ENCODE assay signal across 8 cellular contexts in the genomic region with DNA sequence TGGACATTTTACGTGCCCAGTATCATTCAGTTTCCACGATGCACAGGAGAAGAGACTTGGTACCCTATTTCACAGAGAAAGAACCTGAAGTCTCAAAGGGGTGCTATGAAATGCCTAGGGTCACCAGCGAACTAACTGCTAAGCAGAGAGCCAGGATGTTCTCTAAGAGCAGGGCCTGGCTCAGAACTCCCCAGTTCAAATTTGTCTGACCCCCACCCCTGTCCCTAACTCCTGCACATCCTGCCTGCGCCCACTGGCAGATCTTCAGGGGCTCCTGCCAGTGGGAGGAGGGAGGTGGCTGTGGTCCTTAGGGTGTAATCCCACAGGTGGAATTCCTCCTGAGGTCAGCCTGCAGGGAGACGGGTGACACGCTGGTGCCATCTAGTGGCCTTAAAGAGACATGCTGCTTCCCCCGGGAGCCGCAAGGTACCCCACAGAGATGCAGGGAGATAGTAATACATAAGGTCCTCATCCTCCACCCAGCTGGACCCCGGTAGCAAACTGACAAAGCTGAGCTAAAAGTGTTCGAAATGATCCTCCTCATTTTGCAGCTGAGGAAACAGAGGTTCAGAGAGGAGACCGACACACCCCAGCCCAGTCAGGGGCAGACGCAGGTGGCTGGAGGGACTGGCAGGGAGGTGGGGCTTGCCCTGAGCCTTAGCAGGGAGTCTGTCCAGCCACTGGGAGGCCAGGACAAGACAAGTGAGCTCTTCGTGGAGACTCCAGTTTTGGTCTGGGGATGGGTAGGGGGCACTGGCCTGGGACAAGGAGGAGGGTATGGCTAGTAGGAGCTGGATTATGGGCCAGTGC. TPM values are rescaled to one million over a fixed set of nuclear protein-coding genes. Genes with fewer than 3 reads are reported as not detected.
DNase-seq lines count a peak whose midpoint lies in the region; ATAC-seq and TF ChIP-seq lines count a peak whose summit lies in the region.

No MANE protein-coding gene starts in this region.

- H3K36me3 ChIP-seq in Peyer's patch (no peaks in the 10 kb centered on the region), neuronal stem cell (replicated peaks in 1 of 2; ENCODE audit: control insufficient read depth in 2 of 2, insufficient read depth in 2 of 2, low read length in 2 of 2) (peaks cover 0 to 3% of the 10 kb centered on the region in 2 donors), tibial artery (no peaks in the 10 kb centered on the region)

- H2AFZ ChIP-seq in neuronal stem cell (ENCODE audit: low read length) = no peak overlapping the region

- H3K4me1 Mint-ChIP-seq in activated T-helper 2 cell treated with anti-CD3 and anti-CD28 coated beads, Interferon-gamma antibody, Interleukin-2, Interleukin-4, amounts not matched to agents 10 μg/mL and 5 μg/mL and 100 μg/mL, durations not matched to agents 14 hours and 24 hours and 36 hours (ENCODE audit: low read depth) = no peaks in the 10 kb centered on the region

- intact Hi-C loops in activated T-helper 2 cell treated with anti-CD3 and anti-CD28 coated beads, Interferon-gamma antibody, Interleukin-2, Interleukin-4, amounts not matched to agents 10 μg/mL and 5 μg/mL and 100 μg/mL, durations not matched to agents 14 hours and 24 hours and 36 hours (cut with micrococcal nuclease) = loop anchor here (1.0 to 2.0 kb wide), 2 partner anchors 152 to 233 kb away; no protein-coding TSS in a partner anchor
- intact Hi-C loops in tibial artery (cut with DNase I; ENCODE audit: low total_unique reads) = loop anchor here (2.0 kb wide), 2 partner anchors 152 to 232 kb away; no protein-coding TSS in a partner anchor

- H2AK5ac ChIP-seq in neuronal stem cell (ENCODE audit: low read depth, low read length) = peak overlapping the region; percentile 38

- H3K18ac ChIP-seq in neuronal stem cell (ENCODE audit: low read length) = no peak overlapping the region

- H3K14ac ChIP-seq in neuronal stem cell (ENCODE audit: low read length) = no peak overlapping the region

- no peak overlapping the region for H2BK5ac ChIP-seq in neuronal stem cell (ENCODE audit: low read length)

- TF ChIP-seq CTCF in Peyer's patch (IDR thresholded peaks at IDR 0.05) (peak; percentile 33 to 94 (median 88)), foreskin keratinocyte (conservative IDR thresholded peaks at IDR 0.05) (peak; percentile 92), tibial artery (IDR thresholded peaks at IDR 0.05) (peak; percentile 88 to 93)

- H3K9me3 ChIP-seq in Peyer's patch (no peaks in the 10 kb centered on the region), neuronal stem cell (replicated peaks in 1 of 2; ENCODE audit: control insufficient read depth in 2 of 2, insufficient read depth in 1 of 2, low read depth in 1 of 2, low read length in 2 of 2) (peaks cover 0 to 3% of the 10 kb centered on the region in 2 donors), tibial artery (no peaks in the 10 kb centered on the region)

- TF ChIP-seq POLR2A in Peyer's patch (IDR thresholded peaks at IDR 0.05) = no peak

- no peaks in the 10 kb centered on the region for H3K27me3 Mint-ChIP-seq in activated T-helper 2 cell treated with anti-CD3 and anti-CD28 coated beads, Interferon-gamma antibody, Interleukin-2, Interleukin-4, amounts not matched to agents 10 μg/mL and 5 μg/mL and 100 μg/mL, durations not matched to agents 14 hours and 24 hours and 36 hours (ENCODE audit: low read depth)

- ATAC-seq in foreskin keratinocyte = peak; percentile 67
- ATAC-seq in GM18858 (IDR thresholded peaks at IDR 0.05; ENCODE audit: unreplicated experiment) = no peak

- H2BK15ac ChIP-seq in neuronal stem cell (ENCODE audit: low read length) = no peak overlapping the region

- no peak overlapping the region for H3K9ac ChIP-seq in neuronal stem cell (ENCODE audit: low read depth, low read length, poor library complexity)

- no CpG with 5 or more reads among the region's 13 CpGs for WGBS in neuronal stem cell (ENCODE audit: extremely low coverage in 2 of 2, insufficient read length in 2 of 2, insufficient replicate concordance in 1 of 2), 2 donors

- no peak overlapping the region for H3K4me3 ChIP-seq in Peyer's patch
- no peak overlapping the region for H3K4me3 ChIP-seq in neuronal stem cell (ENCODE audit: low read length in 2 of 2)
- H3K4me3 ChIP-seq in tibial artery = no peak overlapping the region

- H3K4me2 ChIP-seq in neuronal stem cell (ENCODE audit: insufficient read depth, low read length, poor library complexity, severe bottlenecking) = no peak overlapping the region

- H2BK120ac ChIP-seq in neuronal stem cell (ENCODE audit: low read depth, low read length) = no peak overlapping the region

- H3K27ac Mint-ChIP-seq in activated T-helper 2 cell treated with anti-CD3 and anti-CD28 coated beads, Interferon-gamma antibody, Interleukin-2, Interleukin-4, amounts not matched to agents 10 μg/mL and 5 μg/mL and 100 μg/mL, durations not matched to agents 14 hours and 24 hours and 36 hours = no peak overlapping the region

- H3K36me3 Mint-ChIP-seq in activated T-helper 2 cell treated with anti-CD3 and anti-CD28 coated beads, Interferon-gamma antibody, Interleukin-2, Interleukin-4, amounts not matched to agents 10 μg/mL and 5 μg/mL and 100 μg/mL, durations not matched to agents 14 hours and 24 hours and 36 hours (ENCODE audit: low read depth) = no peaks in the 10 kb centered on the region

- H3K4ac ChIP-seq in neuronal stem cell (ENCODE audit: low read length) = no peak overlapping the region

- H3K4me1 ChIP-seq in Peyer's patch = peaks cover 0 to 3% (median 0%) of the 10 kb centered on the region in 4 donors
- H3K4me1 ChIP-seq in foreskin keratinocyte = no peaks in the 10 kb centered on the region
- no peaks in the 10 kb centered on the region for H3K4me1 ChIP-seq in neuronal stem cell (ENCODE audit: control insufficient read depth in 2 of 2, insufficient read depth in 1 of 2, low read depth in 1 of 2, low read length in 2 of 2)
- H3K4me1 ChIP-seq in tibial artery = peaks cover 0 to 8% (median 5%) of the 10 kb centered on the region in 4 donors

- no peaks in the 10 kb centered on the region for H3K27me3 ChIP-seq in Peyer's patch
- no peaks in the 10 kb centered on the region for H3K27me3 ChIP-seq in foreskin keratinocyte
- peaks cover 0 to 3% (median 0%) of the 10 kb centered on the region in 3 experiments for H3K27me3 ChIP-seq in neuronal stem cell (ENCODE audit: control insufficient read depth in 3 of 3, insufficient read depth in 3 of 3, low read depth in 1 of 3, low read length in 3 of 3)
- H3K27me3 ChIP-seq in tibial artery = no peaks in the 10 kb centered on the region

- DNase-seq in COR-L47 (lab: John Stamatoyannopoulos, UW) (peak; percentile 52), HuH-7.5 (ENCODE audit: low spot score) (peak; percentile 90), Peyer's patch (peak; percentile 52 to 87 (median 67)), foreskin keratinocyte (no peak), neuronal stem cell (ENCODE audit: low spot score) (peak; percentile 76), tibial artery (peak; percentile 32 to 69)
- DNase-seq in activated T-helper 2 cell treated with anti-CD3 and anti-CD28 coated beads, Interferon-gamma antibody, Interleukin-2, Interleukin-4, amounts not matched to agents 10 μg/mL and 5 μg/mL and 100 μg/mL, durations not matched to agents 14 hours and 24 hours and 36 hours (ENCODE audit: low spot score) = peak; percentile 36

- no peak overlapping the region for H3K4me3 Mint-ChIP-seq in activated T-helper 2 cell treated with anti-CD3 and anti-CD28 coated beads, Interferon-gamma antibody, Interleukin-2, Interleukin-4, amounts not matched to agents 10 μg/mL and 5 μg/mL and 100 μg/mL, durations not matched to agents 14 hours and 24 hours and 36 hours (ENCODE audit: low read depth)

- no peaks in the 10 kb centered on the region for H3K79me1 ChIP-seq in neuronal stem cell (ENCODE audit: low read depth, low read length)

- H4K8ac ChIP-seq in neuronal stem cell (ENCODE audit: low read depth, low read length) = peak overlapping the region; percentile 29

- H3K27ac ChIP-seq in Peyer's patch (peak overlapping the region in 2 of 4 donors; percentile 14 to 33), foreskin keratinocyte (no peak overlapping the region), neuronal stem cell (replicated peaks; ENCODE audit: low read length) (no peak overlapping the region), tibial artery (no peak overlapping the region)

- H2BK12ac ChIP-seq in neuronal stem cell (ENCODE audit: low read length) = no peak overlapping the region

- H3K23ac ChIP-seq in neuronal stem cell (ENCODE audit: low read depth, low read length, poor library complexity) = no peak overlapping the region

- no peaks in the 10 kb centered on the region for H3K9me3 Mint-ChIP-seq in activated T-helper 2 cell treated with anti-CD3 and anti-CD28 coated beads, Interferon-gamma antibody, Interleukin-2, Interleukin-4, amounts not matched to agents 10 μg/mL and 5 μg/mL and 100 μg/mL, durations not matched to agents 14 hours and 24 hours and 36 hours

- H4K91ac ChIP-seq in neuronal stem cell (ENCODE audit: low read depth, low read length, poor library complexity) = no peak overlapping the region

RNA-seq across cellular contexts. Expression of a gene that starts 34.1 kb away (rescaled TPM):
- total RNA-seq in Peyer's patch (10 to 100 TPM in 2 of 4 donors, 1 to 10 TPM in 2; 5.6 to 11.7 (median 9.8) TPM), foreskin keratinocyte (not detected in 2 replicates)
- 0.50 and 0.67 TPM in 2 replicates for total RNA-seq in activated T-helper 2 cell treated with anti-CD3 and anti-CD28 coated beads, Interferon-gamma antibody, Interleukin-2, Interleukin-4, amounts not matched to agents 10 μg/mL and 5 μg/mL and 100 μg/mL, durations not matched to agents 14 hours and 24 hours and 36 hours
- not detected in 2 replicates for polyA plus RNA-seq in foreskin keratinocyte
- 0.26 TPM for polyA plus RNA-seq in neuronal stem cell (2013, experiment 1 of 2)
- polyA plus RNA-seq in neuronal stem cell (2013, experiment 2 of 2) = 0.19 TPM

RNA-seq across cellular contexts. Expression of a gene that starts 42.4 kb away (rescaled TPM):
- 1 to 10 TPM; 2.7 to 5.8 (median 4.8) TPM for total RNA-seq in Peyer's patch
- not detected in 2 replicates for total RNA-seq in activated T-helper 2 cell treated with anti-CD3 and anti-CD28 coated beads, Interferon-gamma antibody, Interleukin-2, Interleukin-4, amounts not matched to agents 10 μg/mL and 5 μg/mL and 100 μg/mL, durations not matched to agents 14 hours and 24 hours and 36 hours
- total RNA-seq in foreskin keratinocyte = 0.07 TPM in 2 replicates
- 0.06 and 0.10 TPM in 2 replicates for polyA plus RNA-seq in foreskin keratinocyte
- 0.29 TPM for polyA plus RNA-seq in neuronal stem cell (2013, experiment 1 of 2)
- polyA plus RNA-seq in neuronal stem cell (2013, experiment 2 of 2) = 0.28 TPM

Comparison
In these comparisons a context has a peak if more than half of its experiments do, and no peak if none do; other contexts are left out.
1. DNase-seq: peak in COR-L47 (single experiment), HuH-7.5 (single experiment), Peyer's patch (3 of 3), activated T-helper 2 cell treated with anti-CD3 and anti-CD28 coated beads, Interferon-gamma antibody, Interleukin-2, Interleukin-4, amounts not matched to agents 10 μg/mL and 5 μg/mL and 100 μg/mL, durations not matched to agents 14 hours and 24 hours and 36 hours (single experiment), neuronal stem cell (single experiment) and tibial artery (2 of 2); none in foreskin keratinocyte (0 of 2).
2. Peak in every context shown above with its lines, with median percentiles within 50 percentile points of each other: CTCF ChIP-seq.